1 cellular context compared by ENCODE assay signal in the genomic region with DNA sequence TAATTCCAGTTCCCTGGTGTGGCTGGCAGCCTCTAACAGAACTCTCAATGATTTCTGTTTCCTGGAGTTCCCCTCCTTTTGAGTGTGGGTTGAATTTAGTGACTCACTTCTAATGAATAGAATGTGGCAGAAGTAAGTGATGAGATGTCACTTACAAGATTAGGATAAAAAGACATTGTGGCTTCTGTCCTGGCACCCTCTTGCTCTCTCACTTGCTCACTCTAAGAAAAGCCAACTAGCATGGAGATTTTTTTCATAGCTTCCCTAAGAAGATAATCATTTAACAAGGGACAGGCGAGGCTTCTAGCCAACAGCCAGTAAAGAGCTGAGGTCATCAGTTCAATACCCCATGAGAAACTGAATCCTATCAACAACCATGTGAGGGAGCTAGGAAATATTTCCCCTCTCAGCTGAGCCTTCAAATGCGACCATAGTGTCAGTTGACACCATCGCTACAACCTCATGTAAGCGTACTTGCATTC.
A peak's percentile ranks its signal among the peaks of the same experiment; 100 is the strongest.
TF ChIP-seq lines count a peak whose summit lies in the region.

No MANE protein-coding gene starts in this region.

TF ChIP-seq in GM12878, 131 proteins besides CTCF, POLR2A, EP300 and RAD21 (continued from another document):
- TF ChIP-seq, protein P1, sequence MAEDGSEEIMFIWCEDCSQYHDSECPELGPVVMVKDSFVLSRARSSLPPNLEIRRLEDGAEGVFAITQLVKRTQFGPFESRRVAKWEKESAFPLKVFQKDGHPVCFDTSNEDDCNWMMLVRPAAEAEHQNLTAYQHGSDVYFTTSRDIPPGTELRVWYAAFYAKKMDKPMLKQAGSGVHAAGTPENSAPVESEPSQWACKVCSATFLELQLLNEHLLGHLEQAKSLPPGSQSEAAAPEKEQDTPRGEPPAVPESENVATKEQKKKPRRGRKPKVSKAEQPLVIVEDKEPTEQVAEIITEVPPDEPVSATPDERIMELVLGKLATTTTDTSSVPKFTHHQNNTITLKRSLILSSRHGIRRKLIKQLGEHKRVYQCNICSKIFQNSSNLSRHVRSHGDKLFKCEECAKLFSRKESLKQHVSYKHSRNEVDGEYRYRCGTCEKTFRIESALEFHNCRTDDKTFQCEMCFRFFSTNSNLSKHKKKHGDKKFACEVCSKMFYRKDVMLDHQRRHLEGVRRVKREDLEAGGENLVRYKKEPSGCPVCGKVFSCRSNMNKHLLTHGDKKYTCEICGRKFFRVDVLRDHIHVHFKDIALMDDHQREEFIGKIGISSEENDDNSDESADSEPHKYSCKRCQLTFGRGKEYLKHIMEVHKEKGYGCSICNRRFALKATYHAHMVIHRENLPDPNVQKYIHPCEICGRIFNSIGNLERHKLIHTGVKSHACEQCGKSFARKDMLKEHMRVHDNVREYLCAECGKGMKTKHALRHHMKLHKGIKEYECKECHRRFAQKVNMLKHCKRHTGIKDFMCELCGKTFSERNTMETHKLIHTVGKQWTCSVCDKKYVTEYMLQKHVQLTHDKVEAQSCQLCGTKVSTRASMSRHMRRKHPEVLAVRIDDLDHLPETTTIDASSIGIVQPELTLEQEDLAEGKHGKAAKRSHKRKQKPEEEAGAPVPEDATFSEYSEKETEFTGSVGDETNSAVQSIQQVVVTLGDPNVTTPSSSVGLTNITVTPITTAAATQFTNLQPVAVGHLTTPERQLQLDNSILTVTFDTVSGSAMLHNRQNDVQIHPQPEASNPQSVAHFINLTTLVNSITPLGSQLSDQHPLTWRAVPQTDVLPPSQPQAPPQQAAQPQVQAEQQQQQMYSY (CRISPR knock-in tag; IDR thresholded peaks at IDR 0.05): no peak
- no peak for TF ChIP-seq MYC (IDR thresholded peaks at IDR 0.05; ENCODE audit: insufficient read depth, insufficient read length, insufficient replicate concordance, low read length, severe bottlenecking)
- peak; percentile 56 for TF ChIP-seq ATF7 (IDR thresholded peaks at IDR 0.05; ENCODE audit: low read depth)
- TF ChIP-seq, protein P2, sequence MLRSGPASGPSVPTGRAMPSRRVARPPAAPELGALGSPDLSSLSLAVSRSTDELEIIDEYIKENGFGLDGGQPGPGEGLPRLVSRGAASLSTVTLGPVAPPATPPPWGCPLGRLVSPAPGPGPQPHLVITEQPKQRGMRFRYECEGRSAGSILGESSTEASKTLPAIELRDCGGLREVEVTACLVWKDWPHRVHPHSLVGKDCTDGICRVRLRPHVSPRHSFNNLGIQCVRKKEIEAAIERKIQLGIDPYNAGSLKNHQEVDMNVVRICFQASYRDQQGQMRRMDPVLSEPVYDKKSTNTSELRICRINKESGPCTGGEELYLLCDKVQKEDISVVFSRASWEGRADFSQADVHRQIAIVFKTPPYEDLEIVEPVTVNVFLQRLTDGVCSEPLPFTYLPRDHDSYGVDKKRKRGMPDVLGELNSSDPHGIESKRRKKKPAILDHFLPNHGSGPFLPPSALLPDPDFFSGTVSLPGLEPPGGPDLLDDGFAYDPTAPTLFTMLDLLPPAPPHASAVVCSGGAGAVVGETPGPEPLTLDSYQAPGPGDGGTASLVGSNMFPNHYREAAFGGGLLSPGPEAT (IDR thresholded peaks at IDR 0.05; ENCODE audit: low read depth): peak; percentile 62; the same call in 1 of the 2 replicates
- TF ChIP-seq NR2C2 (IDR thresholded peaks at IDR 0.05; ENCODE audit: borderline replicate concordance, control insufficient read depth, insufficient read length, low read depth): no peak
